11 cellular contexts compared by ENCODE assay signal in genomic region chr15:55279100-55279745, GRCh38. TPM values are rescaled to one million over a fixed set of nuclear protein-coding genes. Genes with fewer than 3 reads are reported as not detected.
A peak's percentile ranks its signal among the peaks of the same experiment; 100 is the strongest.
DNase-seq lines count a peak whose midpoint lies in the region; ATAC-seq, FAIRE-seq and TF ChIP-seq lines count a peak whose summit lies in the region.
"Had no signal": no experiment of that assay in that cellular context is flagged by ENCODE, and none has a peak within 500 bp of the region (broad histone marks: within the 10 kb centered on the region; RNA-seq: fewer than 3 reads in every experiment).

No MANE protein-coding gene starts in this region.

- peak overlapping the region; percentile 96 for H3K27ac Mint-ChIP-seq in activated naive CD4-positive, alpha-beta T cell treated with anti-CD3 and anti-CD28 coated beads, Interleukin-2, amount 10 ng/mL, durations not matched to agents 7 days and 5 days
- peak overlapping the region; percentile 95 to 99 for H3K27ac Mint-ChIP-seq in T-cell

- H3K36me3 ChIP-seq in endothelial cell of umbilical vein (ENCODE audit: control insufficient read depth in 2 of 2, extremely low read depth in 1 of 2, insufficient read depth in 2 of 2, low read length in 2 of 2) = no peaks in the 10 kb centered on the region
- peaks cover 4% of the 10 kb centered on the region for H3K36me3 ChIP-seq in thymus (ENCODE audit: control insufficient read depth, insufficient read depth)
- H3K36me3 ChIP-seq in pancreas = no peaks in the 10 kb centered on the region
- H3K36me3 ChIP-seq in psoas muscle (ENCODE audit: insufficient read depth in 1 of 2, low read depth in 1 of 2) = no peaks in the 10 kb centered on the region
- no peaks in the 10 kb centered on the region for H3K36me3 ChIP-seq in A673 (ENCODE audit: insufficient read depth, low read length, poor library complexity, severe bottlenecking)

- H3K27me3 ChIP-seq in endothelial cell of umbilical vein (ENCODE audit: control insufficient read depth in 2 of 2, insufficient read depth in 2 of 2, low read length in 2 of 2) (no peaks in the 10 kb centered on the region), thymus (ENCODE audit: control insufficient read depth, insufficient read depth) (no peaks in the 10 kb centered on the region), pancreas (no peaks in the 10 kb centered on the region), psoas muscle (ENCODE audit: insufficient read depth in 3 of 3, low read length in 2 of 3) (no peaks in the 10 kb centered on the region), A673 (replicated peaks; ENCODE audit: insufficient read depth, low read depth, low read length, poor library complexity) (no peaks in the 10 kb centered on the region)

- no peak overlapping the region for H3K9ac ChIP-seq in endothelial cell of umbilical vein (replicated peaks; ENCODE audit: extremely low read depth, insufficient read depth, low read length)

- POLR2A ChIA-PET in T-cell (lab: Charles Lee) (interaction anchor here in 1 of 2 donors (0.7 to 1.2 kb wide), 3 partner anchors 8 to 71 kb away, joined by 3 to 4 read pairs (median 3); no protein-coding TSS in a partner anchor), endothelial cell of umbilical vein (lab: Charles Lee) (no interaction called here), A673 (lab: Charles Lee; ENCODE audit: low non-redundant PET) (no interaction called here)

- FAIRE-seq in endothelial cell of umbilical vein (lab: Jason Lieb, UNC) (no peak), pancreas (lab: Jason Lieb, UNC) (no peak)

- no peak overlapping the region for H2AFZ ChIP-seq in endothelial cell of umbilical vein (ENCODE audit: low read depth, low read length)

- H3K4me1 ChIP-seq in endothelial cell of umbilical vein (ENCODE audit: control insufficient read depth, extremely low read depth, insufficient read depth, low read length) = peaks cover 39% of the 10 kb centered on the region
- no peaks in the 10 kb centered on the region for H3K4me1 ChIP-seq in thymus (ENCODE audit: control insufficient read depth, insufficient read depth, low read length)
- H3K4me1 ChIP-seq in pancreas = peaks cover 13 to 34% (median 13%) of the 10 kb centered on the region in 3 donors
- no peaks in the 10 kb centered on the region for H3K4me1 ChIP-seq in psoas muscle
- no peaks in the 10 kb centered on the region for H3K4me1 ChIP-seq in A673 (ENCODE audit: insufficient read depth, low read length, poor library complexity, severe bottlenecking)

- peaks cover 37% of the 10 kb centered on the region for H3K36me3 Mint-ChIP-seq in activated naive CD4-positive, alpha-beta T cell treated with anti-CD3 and anti-CD28 coated beads, Interleukin-2, amount 10 ng/mL, durations not matched to agents 7 days and 5 days
- no peaks in the 10 kb centered on the region for H3K36me3 Mint-ChIP-seq in T-cell

- peak overlapping the region; percentile 86 for H3K27ac ChIP-seq in endothelial cell of umbilical vein (ENCODE audit: insufficient read depth, low read depth, low read length)
- H3K27ac ChIP-seq in thymus (ENCODE audit: low read depth) = peak overlapping the region; percentile 53
- peak overlapping the region in 2 of 4 donors; percentile 29 to 54 for H3K27ac ChIP-seq in pancreas
- H3K27ac ChIP-seq in psoas muscle = no peak overlapping the region
- H3K27ac ChIP-seq in A673 (ENCODE audit: low read depth, low read length, poor library complexity, severe bottlenecking) = no peak overlapping the region

- no peaks in the 10 kb centered on the region for H4K20me1 ChIP-seq in endothelial cell of umbilical vein (replicated peaks; ENCODE audit: control insufficient read depth, extremely low read depth, insufficient read depth, low read length)

- no peak overlapping the region for H3K4me3 ChIP-seq in endothelial cell of umbilical vein (replicated peaks in 1 of 3; ENCODE audit: insufficient read depth in 1 of 3, low read depth in 1 of 3, low read length in 3 of 3)
- H3K4me3 ChIP-seq in thymus (ENCODE audit: low read length) = no peak overlapping the region
- no peak overlapping the region for H3K4me3 ChIP-seq in pancreas
- H3K4me3 ChIP-seq in psoas muscle = no peak overlapping the region
- no peak overlapping the region for H3K4me3 ChIP-seq in A673 (ENCODE audit: low read depth, low read length, poor library complexity, severe bottlenecking)

- peaks cover 6% of the 10 kb centered on the region for H3K79me2 ChIP-seq in endothelial cell of umbilical vein (ENCODE audit: control insufficient read depth, insufficient read depth, low read length)

- no peak for TF ChIP-seq POLR2A in endothelial cell of umbilical vein (IDR thresholded peaks at IDR 0.05; ENCODE audit: low read depth, low read length)

- BruUV-seq in endothelial cell of umbilical vein (replicated peaks; lab: Mats Ljungman, UMichigan) (no TSS peak), A673 (replicated peaks; lab: Mats Ljungman, UMichigan) (no TSS peak)

- H3K4me3 Mint-ChIP-seq in activated naive CD4-positive, alpha-beta T cell treated with anti-CD3 and anti-CD28 coated beads, Interleukin-2, amount 10 ng/mL, durations not matched to agents 7 days and 5 days = peak overlapping the region; percentile 57
- peak overlapping the region; percentile 28 to 65 (median 47) for H3K4me3 Mint-ChIP-seq in T-cell

- H3K9me3 ChIP-seq in endothelial cell of umbilical vein (replicated peaks; ENCODE audit: control insufficient read depth, insufficient read depth, low read length) (no peaks in the 10 kb centered on the region), thymus (ENCODE audit: control insufficient read depth) (no peaks in the 10 kb centered on the region), pancreas (no peaks in the 10 kb centered on the region), psoas muscle (no peaks in the 10 kb centered on the region), A673 (ENCODE audit: low read depth, low read length, poor library complexity, severe bottlenecking) (no peaks in the 10 kb centered on the region)

- 90% methylated on average over 2 of the region's 2 CpGs for WGBS in thymus
- WGBS in pancreas, 2 donors = 89 to 94% methylated on average over 2 of the region's 2 CpGs
- WGBS in psoas muscle, 3 donors = 93% methylated on average over 2 of the region's 2 CpGs

- peaks cover 2% of the 10 kb centered on the region for H3K9me1 ChIP-seq in endothelial cell of umbilical vein (replicated peaks; ENCODE audit: control insufficient read depth, extremely low read depth, insufficient read depth, low read length)

- TF ChIP-seq CTCF in endothelial cell of umbilical vein (IDR thresholded peaks at IDR 0.05; ENCODE audit: extremely low read depth in 1 of 2, insufficient read depth in 1 of 2, low read depth in 1 of 2, low read length in 2 of 2) = no peak
- TF ChIP-seq CTCF in pancreas (IDR thresholded peaks at IDR 0.05) = no peak
- no peak for TF ChIP-seq CTCF in psoas muscle (IDR thresholded peaks at IDR 0.05)
- no peak for TF ChIP-seq CTCF in A673 (conservative IDR thresholded peaks at IDR 0.05; ENCODE audit: low read depth, low read length)

- intact Hi-C loops in endothelial cell of umbilical vein (cut with micrococcal nuclease) = loop anchor here (1.0 kb wide), 1 partner anchor 10 kb away; the partner anchor contains the start of gene RAB27A
- intact Hi-C loops in pancreas (cut with DNase I) = no loop called here
- intact Hi-C loops in psoas muscle (cut with DNase I) = no loop called here
- intact Hi-C loops in A673 (cut with micrococcal nuclease; ENCODE audit: unreplicated experiment) = no loop called here

- H3K4me2 ChIP-seq in endothelial cell of umbilical vein (ENCODE audit: insufficient read depth, low read length) = peak overlapping the region; percentile 38

- H3K27me3 Mint-ChIP-seq in activated naive CD4-positive, alpha-beta T cell treated with anti-CD3 and anti-CD28 coated beads, Interleukin-2, amount 10 ng/mL, durations not matched to agents 7 days and 5 days = no peaks in the 10 kb centered on the region
- H3K27me3 Mint-ChIP-seq in T-cell = no peaks in the 10 kb centered on the region

- H3K9me3 Mint-ChIP-seq in activated naive CD4-positive, alpha-beta T cell treated with anti-CD3 and anti-CD28 coated beads, Interleukin-2, amount 10 ng/mL, durations not matched to agents 7 days and 5 days = no peaks in the 10 kb centered on the region
- no peaks in the 10 kb centered on the region for H3K9me3 Mint-ChIP-seq in T-cell

- ATAC-seq in T-cell (replicated peaks in 1 of 4) (no peak), pancreas (no peak), psoas muscle (no peak)

- dilution Hi-C loops in endothelial cell of umbilical vein (cut with MboI; ENCODE audit: extremely low pct_ligation_motif_present, low sequenced_read_pairs) = no loop called here

- DNase-seq in activated naive CD4-positive, alpha-beta T cell treated with anti-CD3 and anti-CD28 coated beads, Interleukin-2, amount 10 ng/mL, durations not matched to agents 7 days and 5 days = no peak
- DNase-seq in activated naive CD4-positive, alpha-beta T cell treated with Interleukin-2 at 50 U/mL for 16 hours = no peak
- DNase-seq in T-cell (no peak), endothelial cell of umbilical vein (ENCODE audit: low read depth, low spot score) (no peak), pancreas (no peak), psoas muscle (no peak), A673 (ENCODE audit: low spot score) (no peak)
- DNase-seq: foreskin melanocyte, NCI-H187, NCI-H82 had no signal

- peaks cover 92% of the 10 kb centered on the region for H3K4me1 Mint-ChIP-seq in activated naive CD4-positive, alpha-beta T cell treated with anti-CD3 and anti-CD28 coated beads, Interleukin-2, amount 10 ng/mL, durations not matched to agents 7 days and 5 days
- H3K4me1 Mint-ChIP-seq in T-cell = peaks cover 79 to 91% (median 88%) of the 10 kb centered on the region in 3 donors

- CTCF ChIA-PET in activated naive CD4-positive, alpha-beta T cell treated with anti-CD3 and anti-CD28 coated beads, Interleukin-2, amount 10 ng/mL, durations not matched to agents 7 days and 5 days (lab: Charles Lee) = interaction anchor here (0.9 to 3.6 kb wide), 3 partner anchors 11 to 58 kb away, joined by 3 to 23 read pairs (median 3); no protein-coding TSS in a partner anchor
- CTCF ChIA-PET in T-cell (lab: Charles Lee) (interaction anchor here in 1 of 2 donors (0.5 kb wide), 1 partner anchor 62 kb away, joined by 3 read pairs; no protein-coding TSS in a partner anchor), endothelial cell of umbilical vein (lab: Charles Lee) (no interaction called here), A673 (lab: Charles Lee) (no interaction called here)

RNA-seq across cellular contexts. Expression of gene RAB27A, which starts 10.4 kb away (rescaled TPM):
- total RNA-seq in T-cell (10 to 100 TPM; 29.7 to 47.2 (median 35.2) TPM), endothelial cell of umbilical vein (30.9 and 31.1 TPM in 2 replicates), pancreas (10 to 100 TPM; 12.6 to 26.5 (median 17.2) TPM), psoas muscle (1 to 10 TPM; 2.1 to 4.0 (median 2.6) TPM), A673 (2021) (1.7 and 1.8 TPM in 2 replicates)
- polyA plus RNA-seq in endothelial cell of umbilical vein (5.7 and 7.3 TPM in 2 replicates), thymus (20.2 TPM), pancreas (1 to 10 TPM; 6.4 to 8.2 TPM), psoas muscle (1 to 10 TPM; 1.2 to 5.4 (median 1.7) TPM)
- polyA plus RNA-seq in endothelial cell of umbilical vein (2011; cell fraction: cytosol; rRNA removed) = 12.4 and 13.1 TPM in 2 replicates
- 7.6 and 12.2 TPM in 2 replicates for polyA plus RNA-seq in endothelial cell of umbilical vein (2011; cell fraction: nucleus; rRNA removed)
- polyA plus RNA-seq in endothelial cell of umbilical vein (2012) = 24.8 and 27.2 TPM in 2 replicates
- polyA minus RNA-seq in endothelial cell of umbilical vein = 7.3 and 10.0 TPM in 2 replicates
- 11.7 TPM for polyA minus RNA-seq in endothelial cell of umbilical vein (2011; cell fraction: cytosol; rRNA and poly(A)+ RNA removed)
- polyA minus RNA-seq in endothelial cell of umbilical vein (2011; cell fraction: nucleus; rRNA and poly(A)+ RNA removed) = 7.2 and 8.3 TPM in 2 replicates

RNA-seq across cellular contexts. Expression of gene PIGBOS1, which starts 39.7 kb away (rescaled TPM):
- total RNA-seq in T-cell = 10 to 100 TPM; 10.0 to 24.4 (median 16.7) TPM
- total RNA-seq in endothelial cell of umbilical vein = 12.8 and 15.1 TPM in 2 replicates
- 11.7 and 16.5 TPM in 2 replicates for polyA plus RNA-seq in endothelial cell of umbilical vein
- polyA plus RNA-seq in endothelial cell of umbilical vein (2011; cell fraction: cytosol; rRNA removed) = 17.1 and 25.4 TPM in 2 replicates
- 5.7 and 6.5 TPM in 2 replicates for polyA plus RNA-seq in endothelial cell of umbilical vein (2011; cell fraction: nucleus; rRNA removed)
- polyA plus RNA-seq in endothelial cell of umbilical vein (2012) = 10.6 and 14.6 TPM in 2 replicates
- polyA minus RNA-seq in endothelial cell of umbilical vein = 3.1 and 3.8 TPM in 2 replicates
- polyA minus RNA-seq in endothelial cell of umbilical vein (2011; cell fraction: cytosol; rRNA and poly(A)+ RNA removed) = 6.7 TPM
- 2.6 and 2.8 TPM in 2 replicates for polyA minus RNA-seq in endothelial cell of umbilical vein (2011; cell fraction: nucleus; rRNA and poly(A)+ RNA removed)
- polyA plus RNA-seq in thymus = 31.4 TPM
- 1 to 10 TPM; 3.3 to 8.0 (median 4.8) TPM for total RNA-seq in pancreas
- polyA plus RNA-seq in pancreas = 10 to 100 TPM; 12.1 to 14.5 TPM
- total RNA-seq in psoas muscle = 1 to 10 TPM; 3.5 to 7.6 (median 6.1) TPM
- 10 to 100 TPM; 10.7 to 21.3 (median 21.3) TPM for polyA plus RNA-seq in psoas muscle
- total RNA-seq in A673 (2021) = 13.3 and 14.3 TPM in 2 replicates

RNA-seq across cellular contexts. Expression of gene PIGB, which starts 39.8 kb away (rescaled TPM):
- 10 to 100 TPM; 16.3 to 28.2 (median 20.1) TPM for total RNA-seq in T-cell
- total RNA-seq in endothelial cell of umbilical vein = 11.8 and 14.1 TPM in 2 replicates
- 18.5 and 23.9 TPM in 2 replicates for polyA plus RNA-seq in endothelial cell of umbilical vein
- polyA plus RNA-seq in endothelial cell of umbilical vein (2011; cell fraction: cytosol; rRNA removed) = 11.2 and 13.2 TPM in 2 replicates
- polyA plus RNA-seq in endothelial cell of umbilical vein (2011; cell fraction: nucleus; rRNA removed) = 30.5 and 33.1 TPM in 2 replicates
- polyA plus RNA-seq in endothelial cell of umbilical vein (2012) = 8.1 and 10.1 TPM in 2 replicates
- polyA minus RNA-seq in endothelial cell of umbilical vein = 14.6 and 21.7 TPM in 2 replicates
- polyA minus RNA-seq in endothelial cell of umbilical vein (2011; cell fraction: cytosol; rRNA and poly(A)+ RNA removed) = 7.0 TPM
- polyA minus RNA-seq in endothelial cell of umbilical vein (2011; cell fraction: nucleus; rRNA and poly(A)+ RNA removed) = 20.7 and 24.0 TPM in 2 replicates
- 40.2 TPM for polyA plus RNA-seq in thymus
- total RNA-seq in pancreas = 1 to 10 TPM; 3.4 to 6.1 (median 5.0) TPM
- polyA plus RNA-seq in pancreas = 10 to 100 TPM in 1 of 2 donors, 1 to 10 TPM in 1; 8.5 to 13.1 TPM
- 1 to 10 TPM; 1.0 to 1.8 (median 1.2) TPM for total RNA-seq in psoas muscle
- polyA plus RNA-seq in psoas muscle = 1 to 10 TPM in 2 of 3 donors, under 1 TPM in 1; 0.57 to 1.9 (median 1.6) TPM
- 8.3 and 9.6 TPM in 2 replicates for total RNA-seq in A673 (2021)

Comparison
In these comparisons a context has a peak if more than half of its experiments do, and no peak if none do; other contexts are left out.
1. H3K27ac ChIP-seq: peak in endothelial cell of umbilical vein (single experiment) and thymus (single experiment); none in psoas muscle (single experiment) and A673 (single experiment).